19 cellular contexts compared by ENCODE assay signal in the genomic region with DNA sequence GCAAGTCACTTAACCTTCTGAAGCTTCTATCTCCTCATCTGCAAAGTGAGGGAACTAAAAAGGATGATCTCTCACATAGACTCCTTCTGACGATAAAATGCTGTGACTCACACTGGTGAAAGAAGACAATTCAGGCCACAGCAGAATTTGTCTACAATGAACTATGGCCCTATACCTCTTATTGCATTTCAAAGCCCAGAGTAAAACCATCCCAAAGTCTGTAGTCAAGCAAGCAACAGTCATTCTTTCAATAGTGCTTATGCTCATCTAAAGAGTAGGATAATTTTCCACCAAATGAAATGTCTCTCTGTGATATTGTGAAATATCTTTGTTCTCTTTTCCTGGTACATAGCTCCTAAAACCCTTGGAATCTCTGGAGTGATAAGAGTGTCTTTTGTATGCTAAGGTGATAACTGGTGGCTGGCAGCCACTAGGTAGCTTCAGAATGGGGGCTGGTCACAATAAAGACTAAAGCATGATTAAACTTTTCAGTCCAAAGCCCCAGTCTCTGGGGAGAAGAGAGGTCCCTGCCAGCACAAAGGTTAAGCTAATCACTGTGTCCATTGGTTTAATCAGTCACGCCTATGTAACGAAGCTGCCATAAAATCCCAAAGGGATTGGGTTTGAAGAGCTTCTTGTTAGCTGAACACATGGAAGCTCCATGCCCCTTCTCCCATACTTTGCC. TPM values are rescaled to one million over a fixed set of nuclear protein-coding genes. Genes with fewer than 3 reads are reported as not detected.
DNase-seq lines count a peak whose midpoint lies in the region; ATAC-seq and TF ChIP-seq lines count a peak whose summit lies in the region.
"Had no signal": no experiment of that assay in that cellular context is flagged by ENCODE, and none has a peak within 500 bp of the region (broad histone marks: within the 10 kb centered on the region; RNA-seq: fewer than 3 reads in every experiment).

No MANE protein-coding gene starts in this region.

- no peak overlapping the region for H2BK15ac ChIP-seq in mesendoderm (replicated peaks; ENCODE audit: low read depth)

- H4K5ac ChIP-seq in mesendoderm (ENCODE audit: low read length), result no peak overlapping the region

- peak; percentile 57 for ATAC-seq in activated T-helper 17 cell treated with anti-CD3 and anti-CD28 coated beads, Interleukin-2, amount 50 U/mL, for 72 hours (replicated peaks)
- ATAC-seq in HG02642 (IDR thresholded peaks at IDR 0.05; ENCODE audit: poor library complexity, unreplicated experiment), result no peak
- ATAC-seq: heart left ventricle had no signal

- H2BK120ac ChIP-seq in mesendoderm (ENCODE audit: low read depth, low read length), result no peak overlapping the region

- H3K27ac ChIP-seq in mesendoderm (ENCODE audit: low read depth, low read length), result no peak overlapping the region
- H3K27ac ChIP-seq: heart left ventricle, WERI-Rb-1 had no signal

- H3K4ac ChIP-seq in mesendoderm (ENCODE audit: low read depth, low read length), result no peak overlapping the region

- H3K27ac Mint-ChIP-seq in activated T-helper 17 cell treated with anti-CD3 and anti-CD28 coated beads, Interleukin-2, amount 50 U/mL, for 72 hours, result peak overlapping the region; percentile 5
- no peak overlapping the region for H3K27ac Mint-ChIP-seq in activated naive CD4-positive, alpha-beta T cell treated with anti-CD3 and anti-CD28 coated beads, Interleukin-2, amount 10 ng/mL, durations not matched to agents 7 days and 5 days
- H3K27ac Mint-ChIP-seq: B cell; dendritic cell treated with granulocyte-macrophage colony-stimulating factor and Interleukin-4, amounts not matched to agents 40 ng/mL and 50 ng/mL, for 4 days; memory B cell had no signal

- no peaks in the 10 kb centered on the region for H3K36me3 ChIP-seq in mesendoderm (ENCODE audit: control insufficient read depth, insufficient read depth, low read length)
- H3K36me3 ChIP-seq: heart left ventricle, Peyer's patch, WERI-Rb-1 had no signal

- peak; percentile 37 for DNase-seq in AG04449 (ENCODE audit: low read depth, low spot score)
- peak; percentile 19 for DNase-seq in GM03348 (ENCODE audit: low spot score)
- peak; percentile 64 for DNase-seq in mesendoderm
- no peak for DNase-seq in activated gamma-delta T cell treated with Interleukin-2 at 50 U/mL for 16 hours
- DNase-seq in activated naive CD4-positive, alpha-beta T cell treated with anti-CD3 and anti-CD28 coated beads, Interleukin-2, amount 10 ng/mL, durations not matched to agents 7 days and 5 days, result no peak
- DNase-seq in head of caudate nucleus, result no peak
- DNase-seq: activated CD8-positive, alpha-beta memory T cell treated with anti-CD3 and anti-CD28 coated beads for 24 hours; heart left ventricle; NCI-H1048; NCI-H2081 treated with DMSO at 0.1 percent for 48 hours; Peyer's patch; retina; stimulated activated CD4-positive, alpha-beta T cell treated with anti-CD3 and anti-CD28 coated beads, Interleukin-2, amount 100 ng/mL, for 24 hours; WERI-Rb-1 had no signal

- H3K23ac ChIP-seq in mesendoderm (ENCODE audit: low read length), result no peak overlapping the region

- no peaks in the 10 kb centered on the region for H3K36me3 Mint-ChIP-seq in activated T-helper 17 cell treated with anti-CD3 and anti-CD28 coated beads, Interleukin-2, amount 50 U/mL, for 72 hours (ENCODE audit: low read depth)
- H3K36me3 Mint-ChIP-seq in activated naive CD4-positive, alpha-beta T cell treated with anti-CD3 and anti-CD28 coated beads, Interleukin-2, amount 10 ng/mL, durations not matched to agents 7 days and 5 days, result peaks cover 30% of the 10 kb centered on the region

- no peaks in the 10 kb centered on the region for H3K79me1 ChIP-seq in mesendoderm (ENCODE audit: low read length)

- no peak overlapping the region for H3K9ac ChIP-seq in mesendoderm (ENCODE audit: low read length)

- H3K4me1 ChIP-seq in mesendoderm (ENCODE audit: control insufficient read depth, low read depth, low read length), result peaks cover 6% of the 10 kb centered on the region
- H3K4me1 ChIP-seq: heart left ventricle had no signal

- CTCF ChIA-PET in AG04449 (lab: Yijun Ruan, JAX), result interaction anchor here (0.9 kb wide), 2 partner anchors 27 to 46 kb away, joined by 3 read pairs; no protein-coding TSS in a partner anchor
- CTCF ChIA-PET in activated naive CD4-positive, alpha-beta T cell treated with anti-CD3 and anti-CD28 coated beads, Interleukin-2, amount 10 ng/mL, durations not matched to agents 7 days and 5 days (lab: Charles Lee), result no interaction called here

- peaks cover 26% of the 10 kb centered on the region for H3K4me1 Mint-ChIP-seq in activated T-helper 17 cell treated with anti-CD3 and anti-CD28 coated beads, Interleukin-2, amount 50 U/mL, for 72 hours
- H3K4me1 Mint-ChIP-seq in activated naive CD4-positive, alpha-beta T cell treated with anti-CD3 and anti-CD28 coated beads, Interleukin-2, amount 10 ng/mL, durations not matched to agents 7 days and 5 days, result peaks cover 22% of the 10 kb centered on the region
- H3K4me1 Mint-ChIP-seq: B cell, memory B cell had no signal

- H3K4me3 Mint-ChIP-seq in activated T-helper 17 cell treated with anti-CD3 and anti-CD28 coated beads, Interleukin-2, amount 50 U/mL, for 72 hours, result peak overlapping the region; percentile 18
- no peak overlapping the region for H3K4me3 Mint-ChIP-seq in activated naive CD4-positive, alpha-beta T cell treated with anti-CD3 and anti-CD28 coated beads, Interleukin-2, amount 10 ng/mL, durations not matched to agents 7 days and 5 days
- H3K4me3 Mint-ChIP-seq: B cell; dendritic cell treated with granulocyte-macrophage colony-stimulating factor and Interleukin-4, amounts not matched to agents 40 ng/mL and 50 ng/mL, for 4 days; memory B cell had no signal

- no CpG with 5 or more reads among the region's 3 CpGs for WGBS in mesendoderm (ENCODE audit: extremely low coverage, insufficient coverage, low lambda C conversion rate)

- no peaks in the 10 kb centered on the region for H3K27me3 Mint-ChIP-seq in activated T-helper 17 cell treated with anti-CD3 and anti-CD28 coated beads, Interleukin-2, amount 50 U/mL, for 72 hours
- no peaks in the 10 kb centered on the region for H3K27me3 Mint-ChIP-seq in activated naive CD4-positive, alpha-beta T cell treated with anti-CD3 and anti-CD28 coated beads, Interleukin-2, amount 10 ng/mL, durations not matched to agents 7 days and 5 days
- H3K27me3 Mint-ChIP-seq: dendritic cell treated with granulocyte-macrophage colony-stimulating factor and Interleukin-4, amounts not matched to agents 40 ng/mL and 50 ng/mL, for 4 days had no signal

- H4K8ac ChIP-seq in mesendoderm (ENCODE audit: low read depth, low read length), result no peak overlapping the region

- H3K4me3 ChIP-seq in AG04449 (ENCODE audit: low read depth, low read length) (no peak overlapping the region), mesendoderm (ENCODE audit: low read length) (no peak overlapping the region)
- H3K4me3 ChIP-seq: heart left ventricle, Peyer's patch had no signal

- no peak overlapping the region for H2AK5ac ChIP-seq in mesendoderm (ENCODE audit: low read length)

- peaks cover 6% of the 10 kb centered on the region for H3K9me3 Mint-ChIP-seq in activated T-helper 17 cell treated with anti-CD3 and anti-CD28 coated beads, Interleukin-2, amount 50 U/mL, for 72 hours
- H3K9me3 Mint-ChIP-seq in activated naive CD4-positive, alpha-beta T cell treated with anti-CD3 and anti-CD28 coated beads, Interleukin-2, amount 10 ng/mL, durations not matched to agents 7 days and 5 days, result peaks cover 15% of the 10 kb centered on the region

- no peaks in the 10 kb centered on the region for H3K27me3 ChIP-seq in mesendoderm (ENCODE audit: insufficient read depth, low read length, poor library complexity)
- H3K27me3 ChIP-seq: heart left ventricle, Peyer's patch had no signal

- no peak overlapping the region for H2BK5ac ChIP-seq in mesendoderm (ENCODE audit: low read length)

- H3K4me2 ChIP-seq in mesendoderm (ENCODE audit: low read length), result no peak overlapping the region

- no peak for TF ChIP-seq CTCF in AG04449 (IDR thresholded peaks at IDR 0.05; ENCODE audit: insufficient read depth, low read length, missing control alignments)

- no peak overlapping the region for H3K18ac ChIP-seq in mesendoderm (ENCODE audit: low read length)

- intact Hi-C loops in head of caudate nucleus (cut with DNase I), result no loop called here

- no peak overlapping the region for H3K56ac ChIP-seq in mesendoderm (ENCODE audit: low read length)

- no peaks in the 10 kb centered on the region for H3K79me2 ChIP-seq in mesendoderm (ENCODE audit: control insufficient read depth, insufficient read depth, low read length)

- POLR2A ChIA-PET in AG04449 (lab: Yijun Ruan, JAX), result no interaction called here

RNA-seq across cellular contexts. Expression of gene SYTL2, which starts 30.8 kb away (rescaled TPM):
- total RNA-seq in activated T-helper 17 cell treated with anti-CD3 and anti-CD28 coated beads, Interleukin-2, amount 50 U/mL, for 72 hours, result 10 to 100 TPM; 10.5 to 12.1 TPM
- 4.9 TPM for polyA plus RNA-seq in mesendoderm (2013, experiment 1 of 2)
- polyA plus RNA-seq in mesendoderm (2013, experiment 2 of 2), result 5.4 TPM

Comparison
In these comparisons a context has a peak if more than half of its experiments do, and no peak if none do; other contexts are left out.
1. DNase-seq: peak in AG04449 (single experiment), GM03348 (single experiment) and mesendoderm (single experiment); none in activated gamma-delta T cell treated with Interleukin-2 at 50 U/mL for 16 hours (single experiment), activated naive CD4-positive, alpha-beta T cell treated with anti-CD3 and anti-CD28 coated beads, Interleukin-2, amount 10 ng/mL, durations not matched to agents 7 days and 5 days (single experiment) and head of caudate nucleus (0 of 42).